In the genomic region with DNA sequence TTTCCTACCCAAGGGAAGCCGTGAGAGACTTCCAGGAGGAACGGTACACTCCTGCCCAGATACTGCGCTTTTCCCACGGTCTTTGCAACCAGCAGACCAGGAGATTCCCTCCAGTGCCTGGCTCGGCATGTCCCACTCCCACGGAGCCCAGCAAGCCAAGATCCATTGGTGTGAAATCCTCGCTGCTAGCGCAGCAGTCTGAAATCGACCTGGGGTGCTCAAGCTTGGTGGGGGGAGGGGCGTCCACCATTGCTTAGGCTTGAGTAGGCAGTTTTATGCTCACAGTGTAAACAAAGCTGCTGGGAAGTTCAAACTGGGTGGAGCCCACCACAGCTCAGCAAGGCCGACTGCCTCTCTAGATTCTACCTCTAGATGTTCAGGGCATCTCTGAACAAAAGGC, we compare ENCODE assay signal across 34 cellular contexts.
"Had no signal": no experiment of that assay in that cellular context is flagged by ENCODE, and none has a peak within 500 bp of the region (broad histone marks: within the 10 kb centered on the region; RNA-seq: fewer than 3 reads in every experiment).

No MANE protein-coding gene starts in this region.

- H3K27ac Mint-ChIP-seq: activated B cell treated with CpG ODN at 0.5 μM for 24 hours; activated CD4-positive, alpha-beta memory T cell treated with anti-CD3 and anti-CD28 coated beads for 36 hours; activated CD4-positive, alpha-beta T cell treated with anti-CD3 and anti-CD28 coated beads, Interleukin-2, amount 10 ng/mL, durations not matched to agents 24 days and 14 days; activated CD8-positive, alpha-beta T cell treated with anti-CD3 and anti-CD28 coated beads for 36 hours; activated naive CD4-positive, alpha-beta T cell treated with anti-CD3 and anti-CD28 coated beads for 36 hours; activated naive CD4-positive, alpha-beta T cell treated with anti-CD3 and anti-CD28 coated beads, Interleukin-2, amount 50 U/mL, for 72 hours; activated naive CD8-positive, alpha-beta T cell treated with anti-CD3 and anti-CD28 coated beads for 36 hours; activated T-cell treated with anti-CD3 and anti-CD28 coated beads, Interleukin-2, amount 50 U/mL, for 72 hours; activated T-helper 1 cell treated with anti-CD3 and anti-CD28 coated beads, Interleukin-12 subunit alpha, Interleukin-12 subunit beta, Interleukin-2, Interleukin-4 antibody, amounts not matched to agents 30 ng/mL and 10 ng/mL and 1 ng/mL, durations not matched to agents 14 hours and 24 hours and 36 hours; activated T-helper 17 cell treated with anti-CD3 and anti-CD28 coated beads, Interleukin-2, amount 50 U/mL, for 72 hours; T-helper 2 cell treated with Interferon-gamma antibody and Interleukin-4, amounts not matched to agents 5 μg/mL and 100 μg/mL, for 36 hours had no signal

- ATAC-seq: activated CD8-positive, alpha-beta T cell treated with anti-CD3 and anti-CD28 coated beads for 36 hours; activated naive CD4-positive, alpha-beta T cell treated with anti-CD3 and anti-CD28 coated beads, Interleukin-2, amount 50 U/mL, for 72 hours; activated T-cell treated with anti-CD3 and anti-CD28 coated beads, Interleukin-2, amount 50 U/mL, for 4 hours; activated T-cell treated with anti-CD3 and anti-CD28 coated beads, Interleukin-2, amount 50 U/mL, for 72 hours; activated T-helper 17 cell treated with anti-CD3 and anti-CD28 coated beads, Interleukin-2, amount 50 U/mL, for 72 hours; body of pancreas had no signal

- DNase-seq: activated B cell treated with CpG ODN at 0.5 μM for 24 hours; activated CD4-positive, alpha-beta memory T cell treated with anti-CD3 and anti-CD28 coated beads for 36 hours; activated CD4-positive, alpha-beta T cell treated with anti-CD3 and anti-CD28 coated beads for 4 hours; activated CD4-positive, alpha-beta T cell treated with anti-CD3 and anti-CD28 coated beads, Interleukin-2, amount 10 ng/mL, durations not matched to agents 24 days and 14 days; activated CD4-positive, alpha-beta T cell treated with anti-CD3 and anti-CD28 coated beads, Interleukin-2, amount 50 U/mL, for 1 hour; activated CD4-positive, alpha-beta T cell treated with anti-CD3 and anti-CD28 coated beads, Interleukin-2, amount 50 U/mL, for 4 hours; activated CD4-positive, CD25-positive, alpha-beta regulatory T cell treated with anti-CD3 and anti-CD28 coated beads, Interleukin-2, amount 50 U/mL, for 72 hours; activated CD8-positive, alpha-beta memory T cell treated with anti-CD3 and anti-CD28 coated beads, Interleukin-2, amount 50 U/mL, for 4 hours; activated CD8-positive, alpha-beta T cell treated with anti-CD3 and anti-CD28 coated beads for 36 hours; activated effector memory CD4-positive, alpha-beta T cell treated with anti-CD3 and anti-CD28 coated beads, Interleukin-2, amount 50 U/mL, for 16 hours; activated gamma-delta T cell treated with Interleukin-2 at 50 U/mL for 16 hours; activated naive CD4-positive, alpha-beta T cell; activated naive CD4-positive, alpha-beta T cell treated with anti-CD3 and anti-CD28 coated beads for 36 hours; activated naive CD4-positive, alpha-beta T cell treated with anti-CD3 and anti-CD28 coated beads, Interleukin-2, amount 50 U/mL, for 16 hours; activated naive CD8-positive, alpha-beta T cell treated with anti-CD3 and anti-CD28 coated beads for 36 hours; activated T-cell treated with anti-CD3 and anti-CD28 coated beads for 4 hours; activated T-cell treated with anti-CD3 and anti-CD28 coated beads, Interleukin-2, amount 50 U/mL, for 1 hour; activated T-cell treated with anti-CD3 and anti-CD28 coated beads, Interleukin-2, amount 50 U/mL, for 4 hours; activated T-cell treated with anti-CD3 and anti-CD28 coated beads, Interleukin-2, amount 50 U/mL, for 72 hours; adrenal gland; amniotic stem cell; aorta; body of pancreas; brain microvascular endothelial cell; central memory CD4-positive, alpha-beta T cell; T-helper 2 cell; T-helper 9 cell had no signal

- H3K27me3 Mint-ChIP-seq: activated B cell treated with CpG ODN at 0.5 μM for 24 hours; activated CD4-positive, alpha-beta memory T cell treated with anti-CD3 and anti-CD28 coated beads for 36 hours; activated CD4-positive, alpha-beta T cell treated with anti-CD3 and anti-CD28 coated beads, Interleukin-2, amount 10 ng/mL, durations not matched to agents 24 days and 14 days; activated CD8-positive, alpha-beta T cell treated with anti-CD3 and anti-CD28 coated beads for 36 hours; activated naive CD8-positive, alpha-beta T cell treated with anti-CD3 and anti-CD28 coated beads for 36 hours; activated T-helper 17 cell treated with anti-CD3 and anti-CD28 coated beads, Interleukin-2, amount 50 U/mL, for 72 hours had no signal

- H3K36me3 Mint-ChIP-seq: activated CD4-positive, alpha-beta memory T cell treated with anti-CD3 and anti-CD28 coated beads for 36 hours; activated naive CD4-positive, alpha-beta T cell treated with anti-CD3 and anti-CD28 coated beads, Interleukin-2, amount 50 U/mL, for 72 hours; activated naive CD8-positive, alpha-beta T cell treated with anti-CD3 and anti-CD28 coated beads for 36 hours had no signal

- H3K4me1 ChIP-seq: adrenal gland, body of pancreas, breast epithelium had no signal

- H3K4me3 ChIP-seq: adrenal gland, body of pancreas, breast epithelium had no signal

- H3K4me3 Mint-ChIP-seq: activated B cell treated with CpG ODN at 0.5 μM for 24 hours; activated CD4-positive, alpha-beta memory T cell treated with anti-CD3 and anti-CD28 coated beads for 36 hours; activated CD4-positive, alpha-beta T cell treated with anti-CD3 and anti-CD28 coated beads, Interleukin-2, amount 10 ng/mL, durations not matched to agents 24 days and 14 days; activated CD8-positive, alpha-beta T cell treated with anti-CD3 and anti-CD28 coated beads for 36 hours; activated naive CD4-positive, alpha-beta T cell treated with anti-CD3 and anti-CD28 coated beads for 36 hours; activated naive CD8-positive, alpha-beta T cell treated with anti-CD3 and anti-CD28 coated beads for 36 hours; activated T-cell treated with anti-CD3 and anti-CD28 coated beads, Interleukin-2, amount 50 U/mL, for 4 hours; activated T-cell treated with anti-CD3 and anti-CD28 coated beads, Interleukin-2, amount 50 U/mL, for 72 hours; activated T-helper 1 cell treated with anti-CD3 and anti-CD28 coated beads, Interleukin-12 subunit alpha, Interleukin-12 subunit beta, Interleukin-2, Interleukin-4 antibody, amounts not matched to agents 30 ng/mL and 10 ng/mL and 1 ng/mL, durations not matched to agents 14 hours and 24 hours and 36 hours; activated T-helper 17 cell treated with anti-CD3 and anti-CD28 coated beads, Interleukin-2, amount 50 U/mL, for 72 hours; T-helper 2 cell treated with Interferon-gamma antibody and Interleukin-4, amounts not matched to agents 5 μg/mL and 100 μg/mL, for 36 hours had no signal

- H3K4me1 Mint-ChIP-seq: activated B cell treated with CpG ODN at 0.5 μM for 24 hours; activated CD4-positive, alpha-beta T cell treated with anti-CD3 and anti-CD28 coated beads, Interleukin-2, amount 10 ng/mL, durations not matched to agents 24 days and 14 days; activated naive CD8-positive, alpha-beta T cell treated with anti-CD3 and anti-CD28 coated beads for 36 hours; activated T-helper 17 cell treated with anti-CD3 and anti-CD28 coated beads, Interleukin-2, amount 50 U/mL, for 72 hours had no signal

- H3K27ac ChIP-seq: adrenal gland, body of pancreas, brain microvascular endothelial cell, breast epithelium, VCaP had no signal

- H3K36me3 ChIP-seq: adrenal gland, brain microvascular endothelial cell, breast epithelium had no signal

- H3K9me3 ChIP-seq: adrenal gland, body of pancreas had no signal

- FAIRE-seq: TTC549 had no signal

- H3K9me3 Mint-ChIP-seq: activated CD4-positive, alpha-beta memory T cell treated with anti-CD3 and anti-CD28 coated beads for 36 hours; activated CD4-positive, alpha-beta T cell treated with anti-CD3 and anti-CD28 coated beads, Interleukin-2, amount 10 ng/mL, durations not matched to agents 24 days and 14 days; activated CD8-positive, alpha-beta T cell treated with anti-CD3 and anti-CD28 coated beads for 36 hours; activated naive CD4-positive, alpha-beta T cell treated with anti-CD3 and anti-CD28 coated beads for 36 hours; activated naive CD8-positive, alpha-beta T cell treated with anti-CD3 and anti-CD28 coated beads for 36 hours; activated T-cell treated with anti-CD3 and anti-CD28 coated beads, Interleukin-2, amount 50 U/mL, for 4 hours; activated T-helper 17 cell treated with anti-CD3 and anti-CD28 coated beads, Interleukin-2, amount 50 U/mL, for 72 hours; T-helper 2 cell treated with Interferon-gamma antibody and Interleukin-4, amounts not matched to agents 5 μg/mL and 100 μg/mL, for 36 hours had no signal

- H3K27me3 ChIP-seq: adrenal gland, body of pancreas, brain microvascular endothelial cell had no signal
